Comparison of ENCODE assay signal across 2 cellular contexts in the genomic region with DNA sequence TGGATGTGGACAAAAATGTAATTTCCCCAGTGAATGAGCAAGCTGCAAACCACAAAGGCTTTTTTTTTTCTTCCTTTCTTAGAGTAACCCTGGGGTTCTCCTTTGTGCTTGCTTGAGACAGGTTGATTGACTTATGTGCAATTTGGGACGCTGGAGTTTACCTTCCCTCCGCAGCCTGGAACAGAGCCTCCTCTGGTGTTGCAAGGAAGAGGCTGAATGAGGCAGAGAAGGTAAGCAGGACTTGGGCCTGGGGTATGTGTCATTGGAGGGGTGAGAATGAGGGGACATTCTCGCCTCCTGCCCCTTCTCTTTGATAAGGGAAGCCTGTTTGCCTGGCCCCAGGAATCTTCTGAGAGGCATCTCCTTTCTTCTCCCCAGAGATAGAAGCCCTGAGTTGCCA.
TF ChIP-seq lines count a peak whose summit lies in the region.

No MANE protein-coding gene starts in this region.

TF ChIP-seq in H1, 55 proteins besides CTCF, POLR2A, EP300 and RAD21 (continued from another document):
- TF ChIP-seq FOSL1 (IDR thresholded peaks at IDR 0.05; ENCODE audit: insufficient read depth, low read depth, low read length) = no peak
- TF ChIP-seq EZH2 (IDR thresholded peaks at IDR 0.05; ENCODE audit: low read depth, low read length, severe bottlenecking) = no peak
- TF ChIP-seq NANOG (IDR thresholded peaks at IDR 0.05; ENCODE audit: insufficient read depth, low read depth, low read length, poor library complexity, severe bottlenecking) = no peak
- TF ChIP-seq POU5F1 (IDR thresholded peaks at IDR 0.05; ENCODE audit: low read depth, low read length) = no peak
- TF ChIP-seq, protein P1, sequence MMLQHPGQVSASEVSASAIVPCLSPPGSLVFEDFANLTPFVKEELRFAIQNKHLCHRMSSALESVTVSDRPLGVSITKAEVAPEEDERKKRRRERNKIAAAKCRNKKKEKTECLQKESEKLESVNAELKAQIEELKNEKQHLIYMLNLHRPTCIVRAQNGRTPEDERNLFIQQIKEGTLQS (IDR thresholded peaks at IDR 0.05; ENCODE audit: insufficient read depth, low read depth, low read length) = no peak
- no peak for TF ChIP-seq SP1 (IDR thresholded peaks at IDR 0.05; ENCODE audit: low read depth, low read length)
- no peak for TF ChIP-seq TEAD4 (IDR thresholded peaks at IDR 0.05; ENCODE audit: low read depth, low read length)
- TF ChIP-seq SIX5 (IDR thresholded peaks at IDR 0.05; ENCODE audit: low read depth, low read length) = no peak

TF ChIP-seq in neural cell, 6 proteins besides CTCF, POLR2A, EP300 and RAD21 (continued from another document):
- TF ChIP-seq EZH2 (IDR thresholded peaks at IDR 0.05; ENCODE audit: borderline replicate concordance, insufficient read depth, low read length, poor library complexity, severe bottlenecking) (no peak), TAF1 (IDR thresholded peaks at IDR 0.05; ENCODE audit: low read depth) (no peak), MXI1 (conservative IDR thresholded peaks at IDR 0.05; ENCODE audit: poor library complexity, severe bottlenecking) (no peak), POLR2AphosphoS5 (IDR thresholded peaks at IDR 0.05) (no peak)
- TF ChIP-seq, protein P2, sequence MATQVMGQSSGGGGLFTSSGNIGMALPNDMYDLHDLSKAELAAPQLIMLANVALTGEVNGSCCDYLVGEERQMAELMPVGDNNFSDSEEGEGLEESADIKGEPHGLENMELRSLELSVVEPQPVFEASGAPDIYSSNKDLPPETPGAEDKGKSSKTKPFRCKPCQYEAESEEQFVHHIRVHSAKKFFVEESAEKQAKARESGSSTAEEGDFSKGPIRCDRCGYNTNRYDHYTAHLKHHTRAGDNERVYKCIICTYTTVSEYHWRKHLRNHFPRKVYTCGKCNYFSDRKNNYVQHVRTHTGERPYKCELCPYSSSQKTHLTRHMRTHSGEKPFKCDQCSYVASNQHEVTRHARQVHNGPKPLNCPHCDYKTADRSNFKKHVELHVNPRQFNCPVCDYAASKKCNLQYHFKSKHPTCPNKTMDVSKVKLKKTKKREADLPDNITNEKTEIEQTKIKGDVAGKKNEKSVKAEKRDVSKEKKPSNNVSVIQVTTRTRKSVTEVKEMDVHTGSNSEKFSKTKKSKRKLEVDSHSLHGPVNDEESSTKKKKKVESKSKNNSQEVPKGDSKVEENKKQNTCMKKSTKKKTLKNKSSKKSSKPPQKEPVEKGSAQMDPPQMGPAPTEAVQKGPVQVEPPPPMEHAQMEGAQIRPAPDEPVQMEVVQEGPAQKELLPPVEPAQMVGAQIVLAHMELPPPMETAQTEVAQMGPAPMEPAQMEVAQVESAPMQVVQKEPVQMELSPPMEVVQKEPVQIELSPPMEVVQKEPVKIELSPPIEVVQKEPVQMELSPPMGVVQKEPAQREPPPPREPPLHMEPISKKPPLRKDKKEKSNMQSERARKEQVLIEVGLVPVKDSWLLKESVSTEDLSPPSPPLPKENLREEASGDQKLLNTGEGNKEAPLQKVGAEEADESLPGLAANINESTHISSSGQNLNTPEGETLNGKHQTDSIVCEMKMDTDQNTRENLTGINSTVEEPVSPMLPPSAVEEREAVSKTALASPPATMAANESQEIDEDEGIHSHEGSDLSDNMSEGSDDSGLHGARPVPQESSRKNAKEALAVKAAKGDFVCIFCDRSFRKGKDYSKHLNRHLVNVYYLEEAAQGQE (IDR thresholded peaks at IDR 0.05; ENCODE audit: borderline replicate concordance) = no peak
